In the genomic region with DNA sequence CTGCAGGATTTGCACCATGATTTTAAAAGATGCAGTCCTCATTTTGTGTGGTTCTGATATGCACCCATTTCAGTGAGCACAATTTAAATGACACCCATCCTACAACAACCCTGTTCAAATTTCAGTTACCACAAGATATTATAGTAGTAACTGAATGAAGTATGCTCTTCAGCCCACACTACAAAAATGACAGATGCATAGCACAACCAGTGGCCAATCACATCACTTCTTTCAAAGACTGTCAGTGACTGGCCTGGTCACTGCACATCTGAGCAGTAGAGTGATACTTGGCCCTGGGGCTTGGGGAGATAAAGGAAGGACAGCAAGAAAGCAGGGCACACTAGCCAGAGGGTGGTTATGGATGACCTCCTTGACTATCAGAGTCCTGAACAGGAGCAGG, we compare ENCODE assay signal across 1 cellular context.
TF ChIP-seq lines count a peak whose summit lies in the region.

No MANE protein-coding gene starts in this region.

TF ChIP-seq in H1, 55 proteins besides CTCF, POLR2A, EP300 and RAD21:
- TF ChIP-seq, protein P1, sequence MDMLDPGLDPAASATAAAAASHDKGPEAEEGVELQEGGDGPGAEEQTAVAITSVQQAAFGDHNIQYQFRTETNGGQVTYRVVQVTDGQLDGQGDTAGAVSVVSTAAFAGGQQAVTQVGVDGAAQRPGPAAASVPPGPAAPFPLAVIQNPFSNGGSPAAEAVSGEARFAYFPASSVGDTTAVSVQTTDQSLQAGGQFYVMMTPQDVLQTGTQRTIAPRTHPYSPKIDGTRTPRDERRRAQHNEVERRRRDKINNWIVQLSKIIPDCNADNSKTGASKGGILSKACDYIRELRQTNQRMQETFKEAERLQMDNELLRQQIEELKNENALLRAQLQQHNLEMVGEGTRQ (IDR thresholded peaks at IDR 0.05; ENCODE audit: low read length) = no peak
- TF ChIP-seq POLR2AphosphoS5 (IDR thresholded peaks at IDR 0.05; ENCODE audit: low read depth, low read length) (no peak), SP2 (IDR thresholded peaks at IDR 0.05; ENCODE audit: low read length) (no peak), MAFK (IDR thresholded peaks at IDR 0.05; ENCODE audit: low read depth, low read length) (no peak), ASH2L (IDR thresholded peaks at IDR 0.05; ENCODE audit: low read length) (no peak), BRCA1 (IDR thresholded peaks at IDR 0.05; ENCODE audit: low read depth, low read length) (no peak), SAP30 (IDR thresholded peaks at IDR 0.05; ENCODE audit: insufficient read depth, insufficient replicate concordance, low read length) (no peak), CBX5 (IDR thresholded peaks at IDR 0.05; ENCODE audit: low read depth, low read length) (no peak), KDM5A (IDR thresholded peaks at IDR 0.05; ENCODE audit: low read length) (no peak), YY1 (IDR thresholded peaks at IDR 0.05; ENCODE audit: low read depth, low read length) (no peak), RBBP5 (IDR thresholded peaks at IDR 0.05; ENCODE audit: borderline replicate concordance, low read depth, low read length) (no peak), JUND (IDR thresholded peaks at IDR 0.05; ENCODE audit: low read length) (no peak), GABPA (IDR thresholded peaks at IDR 0.05; ENCODE audit: borderline replicate concordance, insufficient read depth, low read length) (no peak)
